In genomic region chr10:3486346-3487065, GRCh38 we compare ENCODE assay signal across 10 cellular contexts.
DNase-seq lines count a peak whose midpoint lies in the region; ATAC-seq and TF ChIP-seq lines count a peak whose summit lies in the region.
"Had no signal": no experiment of that assay in that cellular context is flagged by ENCODE, and none has a peak within 500 bp of the region (broad histone marks: within the 10 kb centered on the region; RNA-seq: fewer than 3 reads in every experiment).

No MANE protein-coding gene starts in this region.

- no peaks in the 10 kb centered on the region for H3K9me3 ChIP-seq in HEK293 (ENCODE audit: control insufficient read depth, insufficient read depth, low read depth, low read length)

- H3K4me3 ChIP-seq in HEK293 (ENCODE audit: low read depth, low read length) = no peak overlapping the region

- POLR2A ChIA-PET in HEK293 (lab: Yijun Ruan, JAX) = no interaction called here

- DNase-seq in RPMI7951 (ENCODE audit: low read depth) = peak; percentile 86
- peak; percentile 97 for DNase-seq in glomerular visceral epithelial cell (ENCODE audit: extremely low spot score)
- DNase-seq in retina = peak; percentile 60
- no peak for DNase-seq in NOMO-1 treated with dmso at 0.1 percent for 144 hours (lab: John Stamatoyannopoulos, UW; ENCODE audit: unreplicated experiment)
- no peak for DNase-seq in hepatic stellate cell (ENCODE audit: low spot score)
- DNase-seq: activated CD4-positive, alpha-beta T cell treated with anti-CD3 and anti-CD28 coated beads, Interleukin-2, amount 50 U/mL, for 1 hour; NCI-H1930 had no signal

- CTCF ChIA-PET in HEK293 (lab: Yijun Ruan, JAX) = no interaction called here

- H3K27ac ChIP-seq in HEK293 (ENCODE audit: extremely low read depth, low read depth, low read length) = no peak overlapping the region

- H3K4me1 ChIP-seq in HEK293 (ENCODE audit: control insufficient read depth, insufficient read depth, low read length) = peaks cover 13% of the 10 kb centered on the region

- no peak for TF ChIP-seq CTCF in HEK293 (tag by site-specific recombination; IDR thresholded peaks at IDR 0.05)

- no peak for ATAC-seq in HG02870 (IDR thresholded peaks at IDR 0.05; ENCODE audit: unreplicated experiment)
- no peak for ATAC-seq in HG03378 (IDR thresholded peaks at IDR 0.05; ENCODE audit: unreplicated experiment)

- H3K36me3 ChIP-seq in HEK293 (ENCODE audit: control insufficient read depth in 2 of 2, insufficient read depth in 1 of 2, low read length in 2 of 2) = no peaks in the 10 kb centered on the region

TF ChIP-seq in HEK293, 187 proteins besides CTCF, POLR2A, EP300 and RAD21:
- TF ChIP-seq ZNF664 (tag by site-specific recombination; IDR thresholded peaks at IDR 0.05) = no peak
- TF ChIP-seq ZNF175 (tag by site-specific recombination; IDR thresholded peaks at IDR 0.05) = no peak
- no peak for TF ChIP-seq ZNF223 (tag by site-specific recombination; IDR thresholded peaks at IDR 0.05)
- TF ChIP-seq ZNF449 (tag by site-specific recombination; IDR thresholded peaks at IDR 0.05) = peak; percentile 94
- TF ChIP-seq GLIS1 (tag by site-specific recombination; IDR thresholded peaks at IDR 0.05) = peak; percentile 48; the same call in 1 of the 2 replicates
- TF ChIP-seq ZNF658 (tag by site-specific recombination; IDR thresholded peaks at IDR 0.05) = no peak
- TF ChIP-seq KLF8 (tag by site-specific recombination; IDR thresholded peaks at IDR 0.05) = peak; percentile 49; the same call in 1 of the 2 replicates
- TF ChIP-seq ZNF366 (tag by site-specific recombination; conservative IDR thresholded peaks at IDR 0.05) = 0 out of 2 replicates have a peak, but pooled peaks have one; percentile 8
- TF ChIP-seq ZNF335 (tag by site-specific recombination; conservative IDR thresholded peaks at IDR 0.05) = 0 out of 2 replicates have a peak, but pooled peaks have one; percentile 29
- TF ChIP-seq ZNF600 (tag by site-specific recombination; IDR thresholded peaks at IDR 0.05) = 0 out of 2 replicates have a peak, but pooled peaks have one; percentile 45
- TF ChIP-seq, protein P1, sequence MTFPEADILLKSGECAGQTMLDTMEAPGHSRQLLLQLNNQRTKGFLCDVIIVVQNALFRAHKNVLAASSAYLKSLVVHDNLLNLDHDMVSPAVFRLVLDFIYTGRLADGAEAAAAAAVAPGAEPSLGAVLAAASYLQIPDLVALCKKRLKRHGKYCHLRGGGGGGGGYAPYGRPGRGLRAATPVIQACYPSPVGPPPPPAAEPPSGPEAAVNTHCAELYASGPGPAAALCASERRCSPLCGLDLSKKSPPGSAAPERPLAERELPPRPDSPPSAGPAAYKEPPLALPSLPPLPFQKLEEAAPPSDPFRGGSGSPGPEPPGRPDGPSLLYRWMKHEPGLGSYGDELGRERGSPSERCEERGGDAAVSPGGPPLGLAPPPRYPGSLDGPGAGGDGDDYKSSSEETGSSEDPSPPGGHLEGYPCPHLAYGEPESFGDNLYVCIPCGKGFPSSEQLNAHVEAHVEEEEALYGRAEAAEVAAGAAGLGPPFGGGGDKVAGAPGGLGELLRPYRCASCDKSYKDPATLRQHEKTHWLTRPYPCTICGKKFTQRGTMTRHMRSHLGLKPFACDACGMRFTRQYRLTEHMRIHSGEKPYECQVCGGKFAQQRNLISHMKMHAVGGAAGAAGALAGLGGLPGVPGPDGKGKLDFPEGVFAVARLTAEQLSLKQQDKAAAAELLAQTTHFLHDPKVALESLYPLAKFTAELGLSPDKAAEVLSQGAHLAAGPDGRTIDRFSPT (tag by site-specific recombination; IDR thresholded peaks at IDR 0.05) = 0 out of 2 replicates have a peak, but pooled peaks have one; percentile 10
- peak; percentile 74 for TF ChIP-seq KLF1 (tag by site-specific recombination; IDR thresholded peaks at IDR 0.05)
- TF ChIP-seq ATF2 (tag by site-specific recombination; IDR thresholded peaks at IDR 0.05; ENCODE audit: low read depth) = peak; percentile 61
- TF ChIP-seq, protein P2, sequence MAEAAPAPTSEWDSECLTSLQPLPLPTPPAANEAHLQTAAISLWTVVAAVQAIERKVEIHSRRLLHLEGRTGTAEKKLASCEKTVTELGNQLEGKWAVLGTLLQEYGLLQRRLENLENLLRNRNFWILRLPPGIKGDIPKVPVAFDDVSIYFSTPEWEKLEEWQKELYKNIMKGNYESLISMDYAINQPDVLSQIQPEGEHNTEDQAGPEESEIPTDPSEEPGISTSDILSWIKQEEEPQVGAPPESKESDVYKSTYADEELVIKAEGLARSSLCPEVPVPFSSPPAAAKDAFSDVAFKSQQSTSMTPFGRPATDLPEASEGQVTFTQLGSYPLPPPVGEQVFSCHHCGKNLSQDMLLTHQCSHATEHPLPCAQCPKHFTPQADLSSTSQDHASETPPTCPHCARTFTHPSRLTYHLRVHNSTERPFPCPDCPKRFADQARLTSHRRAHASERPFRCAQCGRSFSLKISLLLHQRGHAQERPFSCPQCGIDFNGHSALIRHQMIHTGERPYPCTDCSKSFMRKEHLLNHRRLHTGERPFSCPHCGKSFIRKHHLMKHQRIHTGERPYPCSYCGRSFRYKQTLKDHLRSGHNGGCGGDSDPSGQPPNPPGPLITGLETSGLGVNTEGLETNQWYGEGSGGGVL (tag by site-specific recombination; IDR thresholded peaks at IDR 0.05) = no peak
- TF ChIP-seq ZNF629 (tag by site-specific recombination; IDR thresholded peaks at IDR 0.05) = peak; percentile 67
- TF ChIP-seq ZNF24 (tag by site-specific recombination; IDR thresholded peaks at IDR 0.05) = no peak
- TF ChIP-seq ZBTB1 (tag by site-specific recombination; IDR thresholded peaks at IDR 0.05) = no peak
- TF ChIP-seq TCF7L2 (IDR thresholded peaks at IDR 0.05; ENCODE audit: borderline replicate concordance, low read depth, low read length) = no peak; the same call in 1 of the 2 replicates
- TF ChIP-seq, protein P3, sequence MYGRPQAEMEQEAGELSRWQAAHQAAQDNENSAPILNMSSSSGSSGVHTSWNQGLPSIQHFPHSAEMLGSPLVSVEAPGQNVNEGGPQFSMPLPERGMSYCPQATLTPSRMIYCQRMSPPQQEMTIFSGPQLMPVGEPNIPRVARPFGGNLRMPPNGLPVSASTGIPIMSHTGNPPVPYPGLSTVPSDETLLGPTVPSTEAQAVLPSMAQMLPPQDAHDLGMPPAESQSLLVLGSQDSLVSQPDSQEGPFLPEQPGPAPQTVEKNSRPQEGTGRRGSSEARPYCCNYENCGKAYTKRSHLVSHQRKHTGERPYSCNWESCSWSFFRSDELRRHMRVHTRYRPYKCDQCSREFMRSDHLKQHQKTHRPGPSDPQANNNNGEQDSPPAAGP (tag by site-specific recombination; IDR thresholded peaks at IDR 0.05) = no peak
- TF ChIP-seq ZNF133 (tag by site-specific recombination; IDR thresholded peaks at IDR 0.05) = no peak
TF ChIP-seq in HEK293: peak in this region for 10.

Comparison
In these comparisons a context has a peak if more than half of its experiments do, and no peak if none do; other contexts are left out.
1. DNase-seq: peak in RPMI7951 (single experiment), glomerular visceral epithelial cell (single experiment) and retina (single experiment); none in NOMO-1 treated with dmso at 0.1 percent for 144 hours (single experiment) and hepatic stellate cell (single experiment).